Comparison of ENCODE assay signal across 1 cellular context in genomic region chr16:57676624-57677085, GRCh38.
TF ChIP-seq lines count a peak whose summit lies in the region.

No MANE protein-coding gene starts in this region.

TF ChIP-seq in K562, 482 proteins besides CTCF, POLR2A, EP300 and RAD21:
- TF ChIP-seq TAF7 (tag; IDR thresholded peaks at IDR 0.05) (no peak), NFIC (IDR thresholded peaks at IDR 0.05) (peak; percentile 24; the same call in 1 of the 2 replicates)
